Comparison of ENCODE assay signal across 1 cellular context in the genomic region with DNA sequence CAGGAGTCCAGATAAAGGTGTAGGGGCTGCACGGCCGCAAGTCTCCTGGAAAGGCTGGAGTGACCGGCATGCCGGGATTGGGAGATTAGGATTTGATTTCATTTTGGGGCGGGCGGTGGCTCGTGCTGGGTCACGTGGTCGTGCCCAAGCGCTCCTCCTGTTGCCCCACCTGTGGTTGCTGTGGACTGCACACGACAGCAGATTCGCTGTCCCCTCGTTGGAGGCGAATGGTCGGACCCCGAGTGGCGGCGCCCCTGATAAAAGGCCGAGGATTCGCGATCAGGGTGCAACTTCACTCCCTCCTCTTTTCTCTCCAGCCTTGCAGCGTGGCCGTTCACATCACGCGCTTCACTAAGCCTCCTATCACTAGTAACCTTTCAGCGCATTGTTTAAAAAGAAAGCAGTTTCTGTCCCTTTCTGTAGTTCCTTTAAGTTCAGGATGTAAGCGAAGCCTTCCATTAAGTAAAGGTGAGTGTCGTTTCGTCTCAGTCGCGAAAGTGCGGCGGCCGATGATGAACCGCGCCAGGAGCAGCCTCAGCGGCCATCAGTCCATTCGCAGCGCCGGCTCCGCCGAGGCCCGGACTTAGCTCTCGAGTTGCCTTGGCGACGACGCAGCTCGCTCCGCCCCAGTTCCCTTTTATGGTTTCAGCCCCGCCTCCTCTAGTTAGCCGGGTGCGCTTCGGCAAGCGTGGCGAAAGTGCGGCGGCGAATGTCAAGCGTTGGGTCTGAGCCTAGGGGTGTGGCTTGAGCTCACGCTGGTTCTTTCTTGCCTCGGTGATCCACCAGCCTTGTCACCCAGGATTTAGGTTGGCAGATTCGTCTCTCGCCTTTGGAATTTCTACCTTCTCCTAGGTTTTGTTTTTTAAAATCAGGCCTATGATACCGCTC.
TF ChIP-seq lines count a peak whose summit lies in the region.

No MANE protein-coding gene starts in this region.

TF ChIP-seq in endothelial cell of umbilical vein, 7 proteins besides CTCF, POLR2A, EP300 and RAD21 (continued from another document):
- TF ChIP-seq GATA2 (IDR thresholded peaks at IDR 0.05; ENCODE audit: insufficient read depth, insufficient read length, low read depth, low read length) (no peak), FOS (IDR thresholded peaks at IDR 0.05; ENCODE audit: borderline replicate concordance, insufficient read depth, low read length) (no peak), MYC (IDR thresholded peaks at IDR 0.05; ENCODE audit: low read depth, low read length) (peak; percentile 67)
TF ChIP-seq in endothelial cell of umbilical vein: peak in this region for 3.
